ENCODE assay signal across 8 cellular contexts in genomic region chr19:43784981-43785808, GRCh38. TPM values are rescaled to one million over a fixed set of nuclear protein-coding genes. Genes with fewer than 3 reads are reported as not detected.
DNase-seq lines count a peak whose midpoint lies in the region; ATAC-seq and TF ChIP-seq lines count a peak whose summit lies in the region.

No MANE protein-coding gene starts in this region.

- H3K36me3 Mint-ChIP-seq in activated naive CD8-positive, alpha-beta T cell treated with anti-CD3 and anti-CD28 coated beads, Interleukin-2, amount 50 U/mL, for 24 hours (ENCODE audit: low read depth), result no peaks in the 10 kb centered on the region

- peak; percentile 48 for ATAC-seq in RWPE2 (ENCODE audit: low read depth)
- no peak for ATAC-seq in activated naive CD8-positive, alpha-beta T cell treated with anti-CD3 and anti-CD28 coated beads, Interleukin-2, amount 50 U/mL, for 24 hours
- ATAC-seq in Right ventricle myocardium superior (ENCODE audit: poor library complexity), result peak; percentile 85
- no peak for ATAC-seq in HG03571 (IDR thresholded peaks at IDR 0.05; ENCODE audit: unreplicated experiment)

- H3K9me3 Mint-ChIP-seq in activated naive CD8-positive, alpha-beta T cell treated with anti-CD3 and anti-CD28 coated beads, Interleukin-2, amount 50 U/mL, for 24 hours, result no peaks in the 10 kb centered on the region

- no peaks in the 10 kb centered on the region for H3K36me3 ChIP-seq in ACC112 (ENCODE audit: insufficient read depth, low read length)
- no peaks in the 10 kb centered on the region for H3K36me3 ChIP-seq in RWPE2 (ENCODE audit: low read depth)
- H3K36me3 ChIP-seq in prostate gland, result no peaks in the 10 kb centered on the region

- H3K27ac Mint-ChIP-seq in activated naive CD8-positive, alpha-beta T cell treated with anti-CD3 and anti-CD28 coated beads, Interleukin-2, amount 50 U/mL, for 24 hours, result peak overlapping the region; percentile 81

- no peak for TF ChIP-seq POLR2A in prostate gland (IDR thresholded peaks at IDR 0.05)

- peaks cover 4% of the 10 kb centered on the region for H3K27me3 Mint-ChIP-seq in activated naive CD8-positive, alpha-beta T cell treated with anti-CD3 and anti-CD28 coated beads, Interleukin-2, amount 50 U/mL, for 24 hours

- peak overlapping the region; percentile 21 for H2AFZ ChIP-seq in ACC112 (ENCODE audit: low read length, unreplicated experiment)

- 5% methylated on average over 10 of the region's 10 CpGs for WGBS in prostate gland

- TF ChIP-seq CTCF in GM12873 (IDR thresholded peaks at IDR 0.05; ENCODE audit: insufficient read depth, low read depth, low read length, missing control alignments) (peak; percentile 100), LNCAP (IDR thresholded peaks at IDR 0.05) (peak; percentile 75), RWPE2 (IDR thresholded peaks at IDR 0.05; ENCODE audit: poor library complexity, severe bottlenecking) (peak; percentile 99), prostate gland (IDR thresholded peaks at IDR 0.05) (peak; percentile 85 to 98 (median 92))

- H3K79me2 ChIP-seq in ACC112 (ENCODE audit: control insufficient read depth, insufficient read depth, low read length, unreplicated experiment), result no peaks in the 10 kb centered on the region

- H3K27me3 ChIP-seq in ACC112 (ENCODE audit: insufficient read depth, low read length) (no peaks in the 10 kb centered on the region), RWPE2 (ENCODE audit: insufficient read depth, poor library complexity, severe bottlenecking) (no peaks in the 10 kb centered on the region), prostate gland (replicated peaks; ENCODE audit: insufficient read depth) (no peaks in the 10 kb centered on the region)

- no peak for DNase-seq in RWPE2 (ENCODE audit: low spot score)
- DNase-seq in activated naive CD8-positive, alpha-beta T cell treated with anti-CD3 and anti-CD28 coated beads, Interleukin-2, amount 50 U/mL, for 24 hours, result peak; percentile 54
- peak; percentile 60 for DNase-seq in Right ventricle myocardium superior
- DNase-seq in prostate gland (ENCODE audit: low spot score), result peak; percentile 50

- H3K9me3 ChIP-seq in RWPE2 (ENCODE audit: severe bottlenecking) (no peaks in the 10 kb centered on the region), prostate gland (no peaks in the 10 kb centered on the region)

- H3K4me3 Mint-ChIP-seq in activated naive CD8-positive, alpha-beta T cell treated with anti-CD3 and anti-CD28 coated beads, Interleukin-2, amount 50 U/mL, for 24 hours, result peak overlapping the region; percentile 61

- H3K4me3 ChIP-seq in ACC112 (ENCODE audit: low read depth, low read length) (peak overlapping the region; percentile 25; the same call in 1 of the 2 replicates), RWPE2 (ENCODE audit: severe bottlenecking) (no peak overlapping the region), prostate gland (no peak overlapping the region)

- H3K4me1 ChIP-seq in ACC112 (ENCODE audit: control insufficient read depth, insufficient read depth, low read length, unreplicated experiment), result peaks cover 20% of the 10 kb centered on the region
- H3K4me1 ChIP-seq in RWPE2 (ENCODE audit: insufficient read depth, poor library complexity, severe bottlenecking), result peaks cover 24% of the 10 kb centered on the region
- no peaks in the 10 kb centered on the region for H3K4me1 ChIP-seq in prostate gland (replicated peaks)

- H3K4me1 Mint-ChIP-seq in activated naive CD8-positive, alpha-beta T cell treated with anti-CD3 and anti-CD28 coated beads, Interleukin-2, amount 50 U/mL, for 24 hours, result peaks cover 39% of the 10 kb centered on the region

- intact Hi-C loops in Right ventricle myocardium superior (cut with DNase I) (loop anchor here (2.0 kb wide), 1 partner anchor 40 kb away; no protein-coding TSS in a partner anchor), prostate gland (cut with DNase I) (loop anchor here (2.0 kb wide), 1 partner anchor 40 kb away; no protein-coding TSS in a partner anchor)

- 0 out of 2 replicates have a peak overlapping the region, but pooled peaks have one; percentile 13 for H3K27ac ChIP-seq in ACC112 (ENCODE audit: low read depth, low read length)
- H3K27ac ChIP-seq in RWPE2 (ENCODE audit: poor library complexity, severe bottlenecking), result peak overlapping the region; percentile 90
- H3K27ac ChIP-seq in prostate gland, result peak overlapping the region in 1 of 2 donors; percentile 31

RNA-seq across cellular contexts. Expression of gene KCNN4, which starts 4.4 kb away (rescaled TPM):
- total RNA-seq in Right ventricle myocardium superior (0.19 TPM), prostate gland (10 to 100 TPM; 65.1 to 86.1 TPM)

RNA-seq across cellular contexts. Expression of gene LYPD5, which starts 17.1 kb away (rescaled TPM):
- total RNA-seq in Right ventricle myocardium superior (0.89 TPM), prostate gland (1 to 10 TPM; 2.7 to 6.2 TPM)

RNA-seq across cellular contexts. Expression of gene SMG9, which starts 30.4 kb away (rescaled TPM):
- total RNA-seq in Right ventricle myocardium superior, result 15.7 TPM
- total RNA-seq in prostate gland, result 10 to 100 TPM; 22.9 to 45.1 TPM

RNA-seq across cellular contexts. Expression of gene ZNF283, which starts 41.9 kb away (rescaled TPM):
- total RNA-seq in Right ventricle myocardium superior (9.0 TPM), prostate gland (1 to 10 TPM; 5.8 to 8.9 TPM)

Comparison
In these comparisons a context has a peak if more than half of its experiments do, and no peak if none do; other contexts are left out.
1. ATAC-seq: peak in RWPE2 (single experiment) and Right ventricle myocardium superior (single experiment); none in activated naive CD8-positive, alpha-beta T cell treated with anti-CD3 and anti-CD28 coated beads, Interleukin-2, amount 50 U/mL, for 24 hours (single experiment) and HG03571 (single experiment).
2. RNA of gene KCNN4, which starts 4.4 kb away (total RNA-seq): 65.1 to 86.1 TPM in prostate gland; 0.19 TPM in Right ventricle myocardium superior (single experiment); every median in the first group is over 10 times any median in the second.
3. Peak in every context shown above with its lines, with median percentiles within 50 percentile points of each other: CTCF ChIP-seq.